ENCODE assay signal across 15 cellular contexts in genomic region chr14:28057286-28058011, GRCh38.
DNase-seq lines count a peak whose midpoint lies in the region; ATAC-seq and TF ChIP-seq lines count a peak whose summit lies in the region.
"Had no signal": no experiment of that assay in that cellular context is flagged by ENCODE, and none has a peak within 500 bp of the region (broad histone marks: within the 10 kb centered on the region; RNA-seq: fewer than 3 reads in every experiment).

No MANE protein-coding gene starts in this region.

- no peaks in the 10 kb centered on the region for H3F3A ChIP-seq in Loucy (ENCODE audit: low read depth)

- peaks cover 2% of the 10 kb centered on the region; the same call in 1 of the 2 replicates for H3K4me1 ChIP-seq in BE2C
- H3K4me1 ChIP-seq in Loucy (ENCODE audit: insufficient read depth, low read length, poor library complexity, severe bottlenecking), result no peaks in the 10 kb centered on the region
- no peaks in the 10 kb centered on the region for H3K4me1 ChIP-seq in right lobe of liver
- H3K4me1 ChIP-seq in H9 (ENCODE audit: insufficient read depth, low read length), result no peaks in the 10 kb centered on the region; the same call in 1 of the 2 replicates

- no peak overlapping the region for H4K91ac ChIP-seq in H9 (ENCODE audit: insufficient read length, low read depth, low read length)

- H3K4me2 ChIP-seq in Loucy (ENCODE audit: low read depth, low read length, poor library complexity, severe bottlenecking) (peak overlapping the region; percentile 35), H9 (ENCODE audit: insufficient read depth, insufficient read length, low read length) (no peak overlapping the region)
- H3K4me2 ChIP-seq: GM23338 had no signal

- H3K36me3 ChIP-seq in BE2C, result no peaks in the 10 kb centered on the region
- no peaks in the 10 kb centered on the region for H3K36me3 ChIP-seq in Loucy (ENCODE audit: insufficient read depth, low read length)
- no peaks in the 10 kb centered on the region for H3K36me3 ChIP-seq in right lobe of liver
- H3K36me3 ChIP-seq: transverse colon had no signal

- H3K23me2 ChIP-seq in H9 (ENCODE audit: insufficient read length, low read depth, low read length, poor library complexity, severe bottlenecking), result no peaks in the 10 kb centered on the region

- H3K9ac ChIP-seq in Loucy (ENCODE audit: low read depth, low read length, poor library complexity, severe bottlenecking) (no peak overlapping the region), H9 (ENCODE audit: extremely low read depth, insufficient read length, low read length) (no peak overlapping the region)

- no peak overlapping the region for H4K8ac ChIP-seq in H9 (replicated peaks; ENCODE audit: insufficient read length, low read depth, low read length)

- peak overlapping the region; percentile 40; the same call in 1 of the 2 replicates for H2AFZ ChIP-seq in Loucy (ENCODE audit: low read length)
- H2AFZ ChIP-seq in H9 (ENCODE audit: low read length), result no peak overlapping the region
- H2AFZ ChIP-seq: GM23338 had no signal

- no peak overlapping the region for H2BK20ac ChIP-seq in H9 (ENCODE audit: low read depth, low read length, poor library complexity, severe bottlenecking)

- peaks cover 5 to 6% of the 10 kb centered on the region in 2 experiments; a peak in 3 of 4 replicates for H3K4me1 Mint-ChIP-seq in H9
- H3K4me1 Mint-ChIP-seq: neural crest cell had no signal

- no peak overlapping the region for H3K27ac Mint-ChIP-seq in H9
- H3K27ac Mint-ChIP-seq: activated T-cell treated with anti-CD3 and anti-CD28 coated beads, Interleukin-2, amount 50 U/mL, for 24 hours; GM23338 had no signal

- TF ChIP-seq CTCF in BE2C (IDR thresholded peaks at IDR 0.05; ENCODE audit: low read depth, low read length) (no peak), Loucy (conservative IDR thresholded peaks at IDR 0.05; ENCODE audit: low read length) (no peak), right lobe of liver (IDR thresholded peaks at IDR 0.05) (no peak), H9 (conservative IDR thresholded peaks at IDR 0.05) (no peak)

- H3K27ac ChIP-seq in right lobe of liver (peak overlapping the region; percentile 4 to 29 (median 9)), H9 (ENCODE audit: insufficient read length, low read depth, low read length) (no peak overlapping the region)
- H3K27ac ChIP-seq: transverse colon had no signal

- H3K9me2 ChIP-seq in Loucy (replicated peaks; ENCODE audit: low read depth, low read length), result no peaks in the 10 kb centered on the region

- H3K4me3 ChIP-seq in BE2C (ENCODE audit: low read depth, low read length), result peak overlapping the region; percentile 33
- H3K4me3 ChIP-seq in Loucy (ENCODE audit: low read length, poor library complexity, severe bottlenecking), result peak overlapping the region; percentile 53
- H3K4me3 ChIP-seq in right lobe of liver, result peak overlapping the region; percentile 4 to 48 (median 34)
- H3K4me3 ChIP-seq: GM23338 had no signal

- H3K4me3 Mint-ChIP-seq in H9, result no peak overlapping the region
- H3K4me3 Mint-ChIP-seq: activated T-cell treated with anti-CD3 and anti-CD28 coated beads, Interleukin-2, amount 50 U/mL, for 24 hours; GM23338; neural crest cell had no signal

- DNase-seq in BE2C (no peak), astrocyte of the hippocampus (ENCODE audit: low read depth, low spot score) (peak; percentile 9), right lobe of liver (no peak), H9 (no peak), islet precursor cell (no peak)
- DNase-seq: activated T-cell treated with anti-CD3 and anti-CD28 coated beads, Interleukin-2, amount 50 U/mL, for 24 hours; caudate nucleus; NCI-H2171 treated with DMSO at 0.1 percent for 48 hours; stimulated activated CD4-positive, alpha-beta T cell treated with anti-CD3 and anti-CD28 coated beads, Interleukin-4, amount 100 ng/mL, for 4 hours; transverse colon had no signal

- ATAC-seq in right lobe of liver (peak; percentile 90 to 97 (median 92)), HG03354 (IDR thresholded peaks at IDR 0.05; ENCODE audit: poor library complexity, severe bottlenecking, unreplicated experiment) (no peak), GM21576 (IDR thresholded peaks at IDR 0.05; ENCODE audit: unreplicated experiment) (no peak)
- ATAC-seq: GM23338 had no signal

- no peak overlapping the region for H2BK12ac ChIP-seq in H9 (ENCODE audit: insufficient read length, low read depth, low read length)

- H3K56ac ChIP-seq in H9 (ENCODE audit: insufficient read length, low read depth, low read length), result no peak overlapping the region

- H3K27me3 ChIP-seq in BE2C (no peaks in the 10 kb centered on the region), Loucy (ENCODE audit: insufficient read depth, low read length, poor library complexity, severe bottlenecking) (no peaks in the 10 kb centered on the region), right lobe of liver (no peaks in the 10 kb centered on the region), H9 (ENCODE audit: insufficient read depth, low read length) (no peaks in the 10 kb centered on the region)
- H3K27me3 ChIP-seq: transverse colon had no signal

- H3T11ph ChIP-seq in H9 (ENCODE audit: low read length), result no peak overlapping the region

- no peaks in the 10 kb centered on the region; the same call in 1 of the 2 replicates for H3K27me3 Mint-ChIP-seq in H9 (ENCODE audit: low read depth)
- H3K27me3 Mint-ChIP-seq: activated T-cell treated with anti-CD3 and anti-CD28 coated beads, Interleukin-2, amount 50 U/mL, for 24 hours had no signal

- no peak overlapping the region for H3K18ac ChIP-seq in H9 (ENCODE audit: insufficient read length, low read depth, low read length)

- H3K9me3 ChIP-seq in BE2C (no peaks in the 10 kb centered on the region), Loucy (ENCODE audit: insufficient read depth, low read depth, low read length) (0 out of 2 replicates have a peak, but pooled peaks cover 4% of the 10 kb centered on the region), right lobe of liver (no peaks in the 10 kb centered on the region), H9 (ENCODE audit: control insufficient read depth, low read depth, low read length) (no peaks in the 10 kb centered on the region)
- H3K9me3 ChIP-seq: transverse colon had no signal

- no peak overlapping the region for H3K4ac ChIP-seq in H9 (ENCODE audit: low read depth, low read length)

- H2BK120ac ChIP-seq in H9 (ENCODE audit: low read depth, low read length, poor library complexity, severe bottlenecking), result no peak overlapping the region

- no peaks in the 10 kb centered on the region for H3K36me3 Mint-ChIP-seq in H9 (ENCODE audit: insufficient read depth in 1 of 3, low read depth in 3 of 3)

- no peak overlapping the region for H3K23ac ChIP-seq in H9 (ENCODE audit: insufficient read length, low read depth, low read length)

- H2BK15ac ChIP-seq in H9 (ENCODE audit: low read depth, low read length), result no peak overlapping the region; the same call in 1 of the 2 replicates

- no peaks in the 10 kb centered on the region for H4K20me1 ChIP-seq in Loucy (ENCODE audit: insufficient read depth, low read length, poor library complexity, severe bottlenecking)
- no peaks in the 10 kb centered on the region for H4K20me1 ChIP-seq in H9 (ENCODE audit: control insufficient read depth, insufficient read depth, insufficient read length)

- WGBS in right lobe of liver (ENCODE audit: insufficient coverage, low coverage, low lambda C conversion rate, missing lambda C conversion rate), result 18% methylated on average over 3 of the region's 3 CpGs
- WGBS in H9 (ENCODE audit: extremely low coverage, insufficient read length, low lambda C conversion rate), result no CpG with 5 or more reads among the region's 3 CpGs

- no peak for TF ChIP-seq POLR2A in right lobe of liver (IDR thresholded peaks at IDR 0.05)

- no peaks in the 10 kb centered on the region for H3K79me1 ChIP-seq in H9 (ENCODE audit: insufficient read depth, low read depth, low read length, poor library complexity, severe bottlenecking)

- no peak overlapping the region for H2AK5ac ChIP-seq in H9 (ENCODE audit: insufficient read length, low read length)

- intact Hi-C loops in right lobe of liver (cut with DNase I), result no loop called here

- no peak overlapping the region for H2BK5ac ChIP-seq in H9 (ENCODE audit: insufficient read length, low read length)

- H3K79me2 ChIP-seq in Loucy (ENCODE audit: insufficient read depth, low read length) (no peaks in the 10 kb centered on the region), H9 (ENCODE audit: insufficient read depth, low read length) (no peaks in the 10 kb centered on the region)

- H3K14ac ChIP-seq in H9 (ENCODE audit: insufficient read depth, low read length), result no peak overlapping the region

- no peak overlapping the region for H4K5ac ChIP-seq in H9 (ENCODE audit: insufficient read length, low read depth, low read length)

- H3K9me3 Mint-ChIP-seq in H9, result no peaks in the 10 kb centered on the region
- H3K9me3 Mint-ChIP-seq: GM23338 had no signal

Comparison
In these comparisons a context has a peak if more than half of its experiments do, and no peak if none do; other contexts are left out.
1. ATAC-seq: peak in right lobe of liver (4 of 4); none in HG03354 (single experiment) and GM21576 (single experiment).
2. Peak in every context shown above with its lines, with median percentiles within 50 percentile points of each other: H3K4me3 ChIP-seq.